17 cellular contexts compared by ENCODE assay signal in genomic region chr6:143410859-143411270, GRCh38. TPM values are rescaled to one million over a fixed set of nuclear protein-coding genes. Genes with fewer than 3 reads are reported as not detected.
DNase-seq lines count a peak whose midpoint lies in the region; ATAC-seq, FAIRE-seq and TF ChIP-seq lines count a peak whose summit lies in the region.
"Had no signal": no experiment of that assay in that cellular context is flagged by ENCODE, and none has a peak within 500 bp of the region (broad histone marks: within the 10 kb centered on the region; RNA-seq: fewer than 3 reads in every experiment).

No MANE protein-coding gene starts in this region.

- H3K9ac ChIP-seq in smooth muscle cell (ENCODE audit: low read depth): no peak overlapping the region

- no peaks in the 10 kb centered on the region for H3K79me2 ChIP-seq in smooth muscle cell (ENCODE audit: low read depth)

- TF ChIP-seq CTCF in VCaP (conservative IDR thresholded peaks at IDR 0.05) (no peak), fibroblast of villous mesenchyme (IDR thresholded peaks at IDR 0.05; ENCODE audit: insufficient read depth, low read depth, low read length) (no peak), smooth muscle cell (IDR thresholded peaks at IDR 0.05; ENCODE audit: borderline replicate concordance, insufficient read depth, poor library complexity, severe bottlenecking) (no peak)

- H3K36me3 ChIP-seq in smooth muscle cell (ENCODE audit: low read depth): no peaks in the 10 kb centered on the region
- H3K36me3 ChIP-seq: cardiac muscle cell, Peyer's patch, transverse colon had no signal

- H3K4me1 ChIP-seq in smooth muscle cell (ENCODE audit: low read depth): no peaks in the 10 kb centered on the region
- H3K4me1 ChIP-seq: Peyer's patch, transverse colon had no signal

- H3K27me3 ChIP-seq in smooth muscle cell (ENCODE audit: low read depth): peaks cover 9% of the 10 kb centered on the region
- H3K27me3 ChIP-seq: cardiac muscle cell, Peyer's patch, transverse colon had no signal

- ATAC-seq in GM18502 (IDR thresholded peaks at IDR 0.05; ENCODE audit: poor library complexity, unreplicated experiment): no peak
- no peak for ATAC-seq in GM18511 (IDR thresholded peaks at IDR 0.05; ENCODE audit: unreplicated experiment)
- ATAC-seq: GM12878 had no signal

- whole genome bisulfite sequencing in smooth muscle cell (ENCODE audit: low lambda C conversion rate): 42% methylated on average over 1 of the region's 1 CpG

- no peaks in the 10 kb centered on the region for H3F3A ChIP-seq in smooth muscle cell (ENCODE audit: low read depth)

- no peak for FAIRE-seq in GM19239 (lab: Jason Lieb, UNC)
- FAIRE-seq: GM12878 had no signal

- H3K9me3 ChIP-seq in smooth muscle cell (replicated peaks; ENCODE audit: low read depth): no peaks in the 10 kb centered on the region
- H3K9me3 ChIP-seq: Peyer's patch, transverse colon had no signal

- no peak overlapping the region for H3K4me2 ChIP-seq in smooth muscle cell

- H3K27ac ChIP-seq in VCaP: peak overlapping the region; percentile 19; the same call in 1 of the 2 replicates
- H3K27ac ChIP-seq in smooth muscle cell (ENCODE audit: low read depth): peak overlapping the region; percentile 13
- H3K27ac ChIP-seq: cardiac muscle cell, Peyer's patch, transverse colon had no signal

- peak; percentile 60 for DNase-seq in H4 (ENCODE audit: low spot score)
- peak; percentile 56 for DNase-seq in fibroblast of villous mesenchyme (ENCODE audit: low read depth)
- no peak for DNase-seq in smooth muscle cell (lab: John Stamatoyannopoulos, UW; ENCODE audit: unreplicated experiment)
- DNase-seq in GM19239 (ENCODE audit: insufficient read length, low spot score): no peak
- DNase-seq in activated CD4-positive, alpha-beta T cell treated with anti-CD3 and anti-CD28 coated beads for 48 hours: no peak
- DNase-seq: activated CD4-positive, alpha-beta T cell treated with anti-CD3 and anti-CD28 coated beads, Interleukin-2, amount 50 U/mL, for 48 hours; DMS53; NCI-H1048; NCI-H345; occipital lobe; Peyer's patch; transverse colon had no signal

- no peak overlapping the region for H3K4me3 ChIP-seq in fibroblast of villous mesenchyme (ENCODE audit: low read depth, low read length)
- H3K4me3 ChIP-seq in smooth muscle cell: no peak overlapping the region
- H3K4me3 ChIP-seq: cardiac muscle cell, GM12878, Peyer's patch, transverse colon had no signal

- no peak overlapping the region for H2AFZ ChIP-seq in smooth muscle cell (ENCODE audit: low read depth)

- no peaks in the 10 kb centered on the region for H4K20me1 ChIP-seq in smooth muscle cell (ENCODE audit: low read depth)

RNA-seq across cellular contexts. Expression of gene ADAT2, which starts 39.6 kb away (rescaled TPM):
- 1.7 and 4.5 TPM in 2 replicates for total RNA-seq in H4 (2014; rRNA removed; shearing (Covaris generic))
- total RNA-seq in fibroblast of villous mesenchyme (3.0 and 3.5 TPM in 2 replicates), smooth muscle cell (2.3 and 5.3 TPM in 2 replicates)
- polyA plus RNA-seq in smooth muscle cell: 1.5 and 3.9 TPM in 2 replicates

RNA-seq across cellular contexts. Expression of gene PEX3, which starts 39.7 kb away (rescaled TPM):
- 6.9 and 14.9 TPM in 2 replicates for total RNA-seq in H4 (2014; rRNA removed; shearing (Covaris generic))
- total RNA-seq in fibroblast of villous mesenchyme (22.5 and 24.6 TPM in 2 replicates), smooth muscle cell (12.7 and 15.0 TPM in 2 replicates)
- polyA plus RNA-seq in smooth muscle cell: 11.4 and 14.3 TPM in 2 replicates

Comparison
In these comparisons a context has a peak if more than half of its experiments do, and no peak if none do; other contexts are left out.
1. DNase-seq: peak in H4 (single experiment) and fibroblast of villous mesenchyme (single experiment); none in smooth muscle cell (single experiment), GM19239 (single experiment) and activated CD4-positive, alpha-beta T cell treated with anti-CD3 and anti-CD28 coated beads for 48 hours (single experiment).